In genomic region chr6:118908441-118908840, GRCh38 we compare ENCODE assay signal across 20 cellular contexts. TPM values are rescaled to one million over a fixed set of nuclear protein-coding genes. Genes with fewer than 3 reads are reported as not detected.
A peak's percentile ranks its signal among the peaks of the same experiment; 100 is the strongest.
DNase-seq lines count a peak whose midpoint lies in the region; ATAC-seq and TF ChIP-seq lines count a peak whose summit lies in the region.
"Had no signal": no experiment of that assay in that cellular context is flagged by ENCODE, and none has a peak within 500 bp of the region (broad histone marks: within the 10 kb centered on the region; RNA-seq: fewer than 3 reads in every experiment).

No MANE protein-coding gene starts in this region.

- no peaks in the 10 kb centered on the region for H3K9me3 ChIP-seq in heart left ventricle
- H3K9me3 ChIP-seq: A549, HAP-1, Peyer's patch, SJSA1 had no signal

- no peak for TF ChIP-seq CTCF in heart left ventricle (IDR thresholded peaks at IDR 0.05)

- ATAC-seq in HG02938 (IDR thresholded peaks at IDR 0.05; ENCODE audit: unreplicated experiment) (no peak), heart left ventricle (no peak)
- ATAC-seq: A549 had no signal

- DNase-seq in M059J (ENCODE audit: low read depth) = peak; percentile 9
- DNase-seq in astrocyte of the hippocampus (ENCODE audit: low read depth, low spot score) = peak; percentile 46
- peak; percentile 70 for DNase-seq in kidney tubule cell (ENCODE audit: low spot score)
- no peak for DNase-seq in activated CD8-positive, alpha-beta memory T cell treated with anti-CD3 and anti-CD28 coated beads for 24 hours
- no peak for DNase-seq in LoVo (ENCODE audit: low spot score)
- DNase-seq in heart left ventricle = no peak
- DNase-seq: CD4-positive, CD25-positive, alpha-beta regulatory T cell; DMS79; MV-4-11; NCI-H1694; NCI-H2081; NCI-H2171; NCI-H524 treated with DMSO at 0.1 percent for 48 hours; NCI-H82; Peyer's patch had no signal

- no peak overlapping the region for H3K4me3 ChIP-seq in heart left ventricle
- H3K4me3 ChIP-seq: A549, HAP-1, Peyer's patch, SJSA1 had no signal

- no peak overlapping the region for H3K27ac ChIP-seq in heart left ventricle
- H3K27ac ChIP-seq: A549, KMS-11, Peyer's patch, SJSA1 had no signal

- H3K27me3 ChIP-seq in heart left ventricle = no peaks in the 10 kb centered on the region
- H3K27me3 ChIP-seq: Peyer's patch, SJSA1 had no signal

- peaks cover 0 to 3% (median 0%) of the 10 kb centered on the region in 12 donors for H3K4me1 ChIP-seq in heart left ventricle
- H3K4me1 ChIP-seq: A549, Peyer's patch, SJSA1 had no signal

- WGBS in heart left ventricle, 4 donors = 57 to 72% (median 65%) methylated on average over 1 of the region's 1 CpG

- no peak for TF ChIP-seq POLR2A in heart left ventricle (IDR thresholded peaks at IDR 0.05)

- intact Hi-C loops in heart left ventricle (cut with DNase I) = no loop called here

- peaks cover 0 to 100% (median 93%) of the 10 kb centered on the region in 9 donors for H3K36me3 ChIP-seq in heart left ventricle

RNA-seq across cellular contexts. Expression of gene ASF1A, which starts 14.5 kb away (rescaled TPM):
- total RNA-seq in M059J (2014; rRNA removed; shearing (Covaris generic)) = 16.1 and 24.2 TPM in 2 replicates
- total RNA-seq in heart left ventricle = 10 to 100 TPM in 8 of 9 donors, 1 to 10 TPM in 1; 9.8 to 28.9 (median 22.1) TPM
- polyA plus RNA-seq in heart left ventricle = 10 to 100 TPM; 16.4 to 24.5 TPM

RNA-seq across cellular contexts. Expression of gene MCM9, which starts 26.5 kb away (rescaled TPM):
- total RNA-seq in M059J (2014; rRNA removed; shearing (Covaris generic)) = 3.9 and 5.7 TPM in 2 replicates
- total RNA-seq in heart left ventricle = 1 to 10 TPM; 2.2 to 8.5 (median 4.9) TPM
- 1 to 10 TPM; 2.1 to 3.6 TPM for polyA plus RNA-seq in heart left ventricle

Comparison
In these comparisons a context has a peak if more than half of its experiments do, and no peak if none do; other contexts are left out.
1. DNase-seq: peak in M059J (single experiment), astrocyte of the hippocampus (single experiment) and kidney tubule cell (single experiment); none in activated CD8-positive, alpha-beta memory T cell treated with anti-CD3 and anti-CD28 coated beads for 24 hours (single experiment), LoVo (single experiment) and heart left ventricle (0 of 5).